In the genomic region with DNA sequence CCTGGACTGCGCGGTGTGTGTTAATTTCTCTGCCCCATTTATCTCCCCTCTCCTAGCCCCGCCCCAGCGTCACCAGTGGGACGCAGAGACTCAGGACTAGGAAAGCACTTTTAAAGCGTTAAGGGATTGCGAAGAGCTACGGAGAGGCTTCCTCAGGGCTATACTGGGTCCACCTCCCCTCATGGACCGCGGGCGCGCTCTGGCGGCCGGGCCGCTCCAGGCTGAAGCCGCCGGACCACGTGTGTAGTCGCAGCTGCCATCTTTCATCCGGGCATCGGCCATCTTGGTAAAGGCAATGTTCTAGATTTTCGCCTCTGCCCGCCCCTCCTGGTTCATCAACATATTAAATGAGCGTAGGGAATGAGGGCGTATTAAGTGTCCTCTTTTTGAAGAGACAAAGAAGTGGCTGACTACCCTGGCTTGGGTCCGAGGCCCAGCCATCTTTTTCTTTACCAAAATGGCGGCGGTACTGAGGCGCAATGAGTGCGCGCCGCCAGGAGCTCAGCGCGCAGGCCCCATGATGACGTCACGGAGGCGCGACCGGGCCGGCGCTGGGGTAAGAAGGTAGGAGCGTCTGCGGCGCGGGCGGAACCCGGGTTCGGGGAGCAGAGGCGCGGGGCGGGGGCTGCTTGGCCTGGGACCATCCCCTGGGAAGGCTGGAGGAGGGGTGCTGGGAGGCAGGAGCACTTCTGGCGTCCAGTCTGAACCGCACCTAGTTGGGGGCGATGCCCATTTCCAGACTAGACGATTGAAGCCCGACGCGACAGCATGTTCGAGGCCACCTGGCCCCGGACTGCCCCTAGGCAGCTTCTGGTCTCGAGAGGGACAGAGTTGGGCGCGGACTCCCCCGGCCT, we compare ENCODE assay signal across 8 cellular contexts. TPM values are rescaled to one million over a fixed set of nuclear protein-coding genes. Genes with fewer than 3 reads are reported as not detected.
DNase-seq lines count a peak whose midpoint lies in the region; ATAC-seq and TF ChIP-seq lines count a peak whose summit lies in the region.

A gene with protein sequence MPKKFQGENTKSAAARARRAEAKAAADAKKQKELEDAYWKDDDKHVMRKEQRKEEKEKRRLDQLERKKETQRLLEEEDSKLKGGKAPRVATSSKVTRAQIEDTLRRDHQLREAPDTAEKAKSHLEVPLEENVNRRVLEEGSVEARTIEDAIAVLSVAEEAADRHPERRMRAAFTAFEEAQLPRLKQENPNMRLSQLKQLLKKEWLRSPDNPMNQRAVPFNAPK (plus strand): TSS at position 531 of the 854 bp plus-strand sequence. CDS start 3,406 bp downstream, outside the sequence.

- peak; percentile 83 for ATAC-seq in GM18498 (IDR thresholded peaks at IDR 0.05; ENCODE audit: unreplicated experiment)
- ATAC-seq in HG02884 (IDR thresholded peaks at IDR 0.05; ENCODE audit: unreplicated experiment): peak; percentile 71
- ATAC-seq in right cardiac atrium: peak; percentile 96 to 97

- peak within 1 kb of the TSS; percentile 89 for H3K27ac ChIP-seq in angular gyrus (ENCODE audit: low read depth, low read length)
- H3K27ac ChIP-seq in right cardiac atrium (ENCODE audit: low read length): peak within 1 kb of the TSS; percentile 80
- H3K27ac ChIP-seq in rectal smooth muscle tissue (ENCODE audit: low read depth, low read length): peak within 1 kb of the TSS; percentile 93
- peak within 1 kb of the TSS; percentile 87 for H3K27ac ChIP-seq in vagina

- H3K4me3 ChIP-seq in right cardiac atrium (ENCODE audit: low read length) (peak within 1 kb of the TSS; percentile 83), rectal smooth muscle tissue (ENCODE audit: low read length) (peak within 1 kb of the TSS; percentile 86), vagina (peak within 1 kb of the TSS; percentile 68 to 91)

- H3K9me3 ChIP-seq in right cardiac atrium (ENCODE audit: control insufficient read depth, low read length) (no peaks in the 10 kb centered on the region), vagina (no peaks in the 10 kb centered on the region)

- H3K4me1 ChIP-seq in right cardiac atrium (ENCODE audit: control insufficient read depth, insufficient read depth, low read length) (peaks cover 6% of the 10 kb centered on the region), rectal smooth muscle tissue (ENCODE audit: control insufficient read depth, insufficient read depth, low read length) (peaks cover 10% of the 10 kb centered on the region), vagina (peaks cover 25% of the 10 kb centered on the region)

- TF ChIP-seq POLR2A in vagina (IDR thresholded peaks at IDR 0.05): peak in 1 of 2 donors; percentile 74

- WGBS in right cardiac atrium: under 1% methylated on average over 64 of the region's 64 CpGs

- H3K36me3 ChIP-seq in rectal smooth muscle tissue (ENCODE audit: control insufficient read depth, insufficient read depth, low read length) (no peaks in the 10 kb centered on the region), vagina (no peaks in the 10 kb centered on the region)

- TF ChIP-seq CTCF in vagina (IDR thresholded peaks at IDR 0.05): peak; percentile 6 to 48 (median 46)

- H3K27me3 ChIP-seq in right cardiac atrium (ENCODE audit: control insufficient read depth, insufficient read depth): no peaks in the 10 kb centered on the region
- no peaks in the 10 kb centered on the region for H3K27me3 ChIP-seq in rectal smooth muscle tissue (ENCODE audit: control insufficient read depth, insufficient read depth, low read length)
- no peaks in the 10 kb centered on the region for H3K27me3 ChIP-seq in vagina

- intact Hi-C loops in right cardiac atrium (cut with DNase I) (no loop called here), vagina (cut with DNase I) (loop anchor here (5.0 kb wide), 1 partner anchor 70 kb away; no protein-coding TSS in a partner anchor)

- H3K9ac ChIP-seq in rectal smooth muscle tissue (ENCODE audit: low read length): peak within 1 kb of the TSS; percentile 81

- peak; percentile 94 for DNase-seq in NCI-H146 treated with DMSO at 0.1 percent for 48 hours (lab: John Stamatoyannopoulos, UW; ENCODE audit: unreplicated experiment)
- peak; percentile 81 to 95 (median 87) for DNase-seq in T-helper 2 cell
- DNase-seq in right cardiac atrium: peak; percentile 93 to 97 (median 96)
- DNase-seq in vagina (ENCODE audit: extremely low spot score in 2 of 2): no peak

RNA-seq across cellular contexts. Expression of the gene that starts here (rescaled TPM):
- total RNA-seq in right cardiac atrium: 10 to 100 TPM; 76.1 to 87.6 (median 78.8) TPM
- polyA plus RNA-seq in right cardiac atrium: 136 TPM
- 59.7 TPM for total RNA-seq in vagina

Comparison
In these comparisons a context has a peak if more than half of its experiments do, and no peak if none do; other contexts are left out.
1. DNase-seq: peak in NCI-H146 treated with DMSO at 0.1 percent for 48 hours (single experiment), T-helper 2 cell (5 of 5) and right cardiac atrium (3 of 3); none in vagina (0 of 2).
2. Peak in every context shown above with its lines, with median percentiles within 50 percentile points of each other: ATAC-seq, H3K27ac ChIP-seq and H3K4me3 ChIP-seq.